Comparison of ENCODE assay signal across 8 cellular contexts in the genomic region with DNA sequence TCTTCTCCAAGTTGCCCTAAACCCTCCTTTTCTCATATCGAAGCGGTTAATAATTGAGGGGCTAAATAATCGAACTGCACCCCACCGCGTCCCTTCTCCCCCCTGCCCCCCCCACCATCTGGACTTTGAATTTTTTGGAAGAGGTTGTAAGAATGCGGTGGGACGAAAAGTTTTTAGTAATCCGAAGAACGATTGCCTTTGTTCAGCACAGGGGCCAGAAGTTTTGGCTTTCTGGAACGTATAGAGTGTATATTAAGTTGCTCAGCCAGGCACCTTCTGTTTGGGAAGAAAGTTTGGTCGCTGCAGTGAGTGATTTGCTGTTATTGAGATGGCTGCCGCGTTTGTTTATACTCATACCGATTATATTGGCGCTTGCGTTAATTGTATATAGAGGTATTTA. TPM values are rescaled to one million over a fixed set of nuclear protein-coding genes. Genes with fewer than 3 reads are reported as not detected.
A peak's percentile ranks its signal among the peaks of the same experiment; 100 is the strongest.
DNase-seq lines count a peak whose midpoint lies in the region; ATAC-seq and TF ChIP-seq lines count a peak whose summit lies in the region.

No MANE protein-coding gene starts in this region.

- H3F3A ChIP-seq in neural progenitor cell (ENCODE audit: low read depth), result peaks cover 49% of the 10 kb centered on the region

- H3K4me3 Mint-ChIP-seq in endothelial cell (ENCODE audit: unreplicated experiment) (peak overlapping the region; percentile 99), neural progenitor cell (peak overlapping the region; percentile 93)

- peak overlapping the region; percentile 91 for H2AFZ ChIP-seq in neural progenitor cell (replicated peaks)

- no peak for ATAC-seq in GM19351 (IDR thresholded peaks at IDR 0.05; ENCODE audit: unreplicated experiment)

- peaks cover 18% of the 10 kb centered on the region for H3K27me3 Mint-ChIP-seq in endothelial cell (ENCODE audit: unreplicated experiment)
- peaks cover 3% of the 10 kb centered on the region for H3K27me3 Mint-ChIP-seq in neural progenitor cell (ENCODE audit: insufficient read depth, low read depth)

- H3K36me3 ChIP-seq in SK-N-MC (ENCODE audit: insufficient read depth, low read length), result peaks cover 11% of the 10 kb centered on the region
- no peaks in the 10 kb centered on the region for H3K36me3 ChIP-seq in neural progenitor cell

- H3K4me3 ChIP-seq in SK-N-MC (peak overlapping the region; percentile 92), neural progenitor cell (peak overlapping the region; percentile 84)

- H3K79me2 ChIP-seq in neural progenitor cell (ENCODE audit: low read depth), result peaks cover 69% of the 10 kb centered on the region

- H3K27me3 ChIP-seq in neural progenitor cell, result peaks cover 10% of the 10 kb centered on the region

- H3K9ac ChIP-seq in SK-N-MC (ENCODE audit: insufficient read length) (peak overlapping the region; percentile 81), neural progenitor cell (peak overlapping the region; percentile 92)

- peaks cover 34% of the 10 kb centered on the region for H3K4me1 Mint-ChIP-seq in endothelial cell (ENCODE audit: unreplicated experiment)
- peaks cover 20% of the 10 kb centered on the region for H3K4me1 Mint-ChIP-seq in neural progenitor cell

- TF ChIP-seq CTCF in endothelial cell (IDR thresholded peaks at IDR 0.05; ENCODE audit: unreplicated experiment) (no peak), neural progenitor cell (IDR thresholded peaks at IDR 0.05) (no peak)

- H3K27ac Mint-ChIP-seq in endothelial cell (ENCODE audit: unreplicated experiment) (peak overlapping the region; percentile 93), neural progenitor cell (peak overlapping the region; percentile 54)

- peak overlapping the region; percentile 95 for H3K27ac ChIP-seq in SK-N-MC
- peak overlapping the region; percentile 99 for H3K27ac ChIP-seq in neural progenitor cell

- H4K20me1 ChIP-seq in neural progenitor cell (ENCODE audit: low read depth), result peaks cover 32% of the 10 kb centered on the region

- peaks cover 10% of the 10 kb centered on the region for H3K36me3 Mint-ChIP-seq in endothelial cell (ENCODE audit: low read depth, unreplicated experiment)
- peaks cover 14% of the 10 kb centered on the region for H3K36me3 Mint-ChIP-seq in neural progenitor cell

- peak overlapping the region; percentile 92 for H3K4me2 ChIP-seq in neural progenitor cell

- DNase-seq in activated gamma-delta T cell treated with Interleukin-2 at 50 U/mL for 16 hours (peak; percentile 11), activated gamma-delta T cell (lab: John Stamatoyannopoulos, UW) (no peak), SK-N-MC (ENCODE audit: low read depth, low spot score) (no peak), endothelial cell (ENCODE audit: low spot score) (no peak), neural progenitor cell (ENCODE audit: low spot score) (peak; percentile 45), midbrain (lab: John Stamatoyannopoulos, UW) (no peak), NCI-H1930 (lab: John Stamatoyannopoulos, UW) (no peak)

- H3K9me3 ChIP-seq in SK-N-MC (ENCODE audit: low read depth, low read length) (no peaks in the 10 kb centered on the region), neural progenitor cell (ENCODE audit: low read depth) (no peaks in the 10 kb centered on the region)

- H3K4me1 ChIP-seq in neural progenitor cell, result peaks cover 35% of the 10 kb centered on the region

- H3K9me3 Mint-ChIP-seq in endothelial cell (ENCODE audit: unreplicated experiment), result no peaks in the 10 kb centered on the region
- peaks cover 5% of the 10 kb centered on the region for H3K9me3 Mint-ChIP-seq in neural progenitor cell

RNA-seq across cellular contexts. Expression of a gene that starts 0.5 kb away (rescaled TPM):
- total RNA-seq in endothelial cell (ENCODE audit: unreplicated experiment) (93.3 TPM), neural progenitor cell (ENCODE audit: low replicate concordance) (46.5 and 77.6 TPM in 2 replicates)

Comparison
In these comparisons a context has a peak if more than half of its experiments do, and no peak if none do; other contexts are left out.
1. DNase-seq: peak in activated gamma-delta T cell treated with Interleukin-2 at 50 U/mL for 16 hours (single experiment) and neural progenitor cell (single experiment); none in activated gamma-delta T cell (single experiment), SK-N-MC (single experiment), endothelial cell (single experiment), midbrain (single experiment) and NCI-H1930 (0 of 2).